ENCODE assay signal across 8 cellular contexts in genomic region chr7:27115161-27116018, GRCh38. TPM values are rescaled to one million over a fixed set of nuclear protein-coding genes. Genes with fewer than 3 reads are reported as not detected.
DNase-seq lines count a peak whose midpoint lies in the region; ATAC-seq, FAIRE-seq and TF ChIP-seq lines count a peak whose summit lies in the region.
"Had no signal": no experiment of that assay in that cellular context is flagged by ENCODE, and none has a peak within 500 bp of the region (broad histone marks: within the 10 kb centered on the region; RNA-seq: fewer than 3 reads in every experiment).

No MANE protein-coding gene starts in this region.

- H3K36me3 ChIP-seq in colonic mucosa (no peaks in the 10 kb centered on the region), pancreas (no peaks in the 10 kb centered on the region)

- no peaks in the 10 kb centered on the region for H3K9me3 Mint-ChIP-seq in endothelial cell (ENCODE audit: unreplicated experiment)

- H3K4me1 Mint-ChIP-seq in endothelial cell (ENCODE audit: unreplicated experiment), result peaks cover 23% of the 10 kb centered on the region

- peak overlapping the region; percentile 77 to 97 for H3K9ac ChIP-seq in colonic mucosa (ENCODE audit: low read depth in 2 of 2, low read length in 2 of 2)

- 15 to 18% methylated on average over 44 of the region's 44 CpGs for WGBS in pancreas, 2 donors

- peak; percentile 88 for DNase-seq in HCEC 1CT
- DNase-seq in colonic mucosa, result peak; percentile 81
- DNase-seq in pancreas, result peak in 1 of 6 donors; percentile 60
- DNase-seq in endothelial cell (ENCODE audit: low spot score), result no peak
- no peak for DNase-seq in nucleus accumbens (lab: John Stamatoyannopoulos, UW)
- DNase-seq: activated CD4-positive, alpha-beta T cell treated with anti-CD3 and anti-CD28 coated beads, Interleukin-2, amount 50 U/mL, for 1 hour; NCI-H187 treated with DMSO at 0.1 percent for 48 hours had no signal

- TF ChIP-seq CTCF in colonic mucosa (IDR thresholded peaks at IDR 0.05) (no peak), pancreas (IDR thresholded peaks at IDR 0.05) (no peak), endothelial cell (IDR thresholded peaks at IDR 0.05; ENCODE audit: unreplicated experiment) (no peak)

- no peak for FAIRE-seq in pancreas (lab: Jason Lieb, UNC)

- intact Hi-C loops in colonic mucosa (cut with DNase I) (no loop called here), pancreas (cut with DNase I) (no loop called here)

- no peaks in the 10 kb centered on the region for H3K9me3 ChIP-seq in colonic mucosa
- H3K9me3 ChIP-seq in pancreas, result no peaks in the 10 kb centered on the region

- peak in 3 of 4 donors; percentile 9 to 29 (median 28) for ATAC-seq in pancreas
- ATAC-seq in HG02571 (IDR thresholded peaks at IDR 0.05; ENCODE audit: unreplicated experiment), result no peak

- no peak overlapping the region for H3K4me3 Mint-ChIP-seq in endothelial cell (ENCODE audit: unreplicated experiment)

- no peaks in the 10 kb centered on the region for H3K27me3 ChIP-seq in colonic mucosa
- peaks cover 0 to 59% (median 2%) of the 10 kb centered on the region in 4 donors for H3K27me3 ChIP-seq in pancreas

- H3K27me3 Mint-ChIP-seq in endothelial cell (ENCODE audit: unreplicated experiment), result peaks cover 49% of the 10 kb centered on the region

- H3K4me1 ChIP-seq in colonic mucosa (peaks cover 18% of the 10 kb centered on the region), pancreas (no peaks in the 10 kb centered on the region)

- peak overlapping the region; percentile 22 for H3K4me3 ChIP-seq in colonic mucosa
- peak overlapping the region in 3 of 4 donors; percentile 2 to 34 (median 19) for H3K4me3 ChIP-seq in pancreas

- H3K27ac Mint-ChIP-seq in endothelial cell (ENCODE audit: unreplicated experiment), result no peak overlapping the region

- no peaks in the 10 kb centered on the region for H3K36me3 Mint-ChIP-seq in endothelial cell (ENCODE audit: low read depth, unreplicated experiment)

- peak overlapping the region; percentile 75 for H3K27ac ChIP-seq in colonic mucosa
- H3K27ac ChIP-seq in pancreas, result peak overlapping the region in 2 of 4 donors; percentile 44

RNA-seq across cellular contexts. Expression of gene HOXA2, which starts 12.9 kb away (rescaled TPM):
- total RNA-seq in colonic mucosa, result 1 to 10 TPM; 1.8 to 2.4 TPM
- total RNA-seq in pancreas, result under 1 TPM in 5 of 6 donors, not detected in 1; 0.09 to 0.53 (median 0.12) TPM
- under 1 TPM; 0.27 to 0.28 TPM for polyA plus RNA-seq in pancreas
- total RNA-seq in endothelial cell (ENCODE audit: unreplicated experiment), result 1.1 TPM

RNA-seq across cellular contexts. Expression of gene HOXA4, which starts 15.2 kb away (rescaled TPM):
- total RNA-seq in colonic mucosa, result 1 to 10 TPM; 3.3 to 4.5 TPM
- total RNA-seq in pancreas, result under 1 TPM; 0.19 to 0.98 (median 0.25) TPM
- polyA plus RNA-seq in pancreas, result 1 to 10 TPM; 1.9 to 2.4 TPM
- total RNA-seq in endothelial cell (ENCODE audit: unreplicated experiment), result 0.31 TPM

RNA-seq across cellular contexts. Expression of gene HOXA1, which starts 19.6 kb away (rescaled TPM):
- total RNA-seq in colonic mucosa (1 to 10 TPM; 1.7 to 2.0 TPM), pancreas (under 1 TPM in 2 of 6 donors, not detected in 4; 0.12 to 0.16 TPM), endothelial cell (ENCODE audit: unreplicated experiment) (3.5 TPM)
- under 1 TPM in 1 of 2 donors, not detected in 1; 0.05 TPM for polyA plus RNA-seq in pancreas

RNA-seq across cellular contexts. Expression of gene HOXA5, which starts 28.1 kb away (rescaled TPM):
- total RNA-seq in colonic mucosa (10 to 100 TPM in 1 of 2 donors, 1 to 10 TPM in 1; 9.6 to 18.7 TPM), pancreas (1 to 10 TPM in 1 of 6 donors, under 1 TPM in 4, not detected in 1; 0.24 to 1.4 (median 0.76) TPM), endothelial cell (ENCODE audit: unreplicated experiment) (0.59 TPM)
- 1 to 10 TPM in 1 of 2 donors, under 1 TPM in 1; 0.95 to 1.2 TPM for polyA plus RNA-seq in pancreas

RNA-seq across cellular contexts. Expression of gene HOXA6, which starts 32.2 kb away (rescaled TPM):
- total RNA-seq in colonic mucosa (10 to 100 TPM; 10.9 to 29.6 TPM), pancreas (under 1 TPM in 1 of 6 donors, not detected in 5; 0.34 TPM), endothelial cell (ENCODE audit: unreplicated experiment) (not detected)
- polyA plus RNA-seq in pancreas, result under 1 TPM in 1 of 2 donors, not detected in 1; 0.12 TPM

Comparison
In these comparisons a context has a peak if more than half of its experiments do, and no peak if none do; other contexts are left out.
1. DNase-seq: peak in HCEC 1CT (single experiment) and colonic mucosa (single experiment); none in endothelial cell (single experiment) and nucleus accumbens (0 of 56).